In the genomic region with DNA sequence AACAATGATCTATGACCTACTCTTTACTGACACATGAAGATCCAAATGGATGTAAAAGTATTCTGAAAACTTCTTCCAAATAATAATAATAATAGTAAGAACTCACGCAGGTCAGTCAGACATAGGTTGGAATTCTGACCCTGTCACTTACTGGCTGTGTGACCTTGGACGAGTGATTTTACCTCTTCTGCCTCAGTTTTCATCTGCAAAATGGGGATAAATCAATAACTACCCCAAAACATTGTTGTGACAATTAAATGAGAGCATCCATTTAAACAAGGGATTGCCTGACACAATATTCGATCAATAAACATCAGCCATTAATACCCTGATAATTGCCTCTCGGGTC, we compare ENCODE assay signal across 8 cellular contexts. TPM values are rescaled to one million over a fixed set of nuclear protein-coding genes. Genes with fewer than 3 reads are reported as not detected.
DNase-seq lines count a peak whose midpoint lies in the region; ATAC-seq and TF ChIP-seq lines count a peak whose summit lies in the region.

No MANE protein-coding gene starts in this region.

- H3K79me2 ChIP-seq in OCI-LY3 (ENCODE audit: low read length) (peaks cover 21% of the 10 kb centered on the region), osteoblast (ENCODE audit: insufficient read depth, low read length) (peaks cover 23% of the 10 kb centered on the region)

- peaks cover 28% of the 10 kb centered on the region for H3K4me1 Mint-ChIP-seq in CD8-positive, alpha-beta T cell (ENCODE audit: low read depth)
- H3K4me1 Mint-ChIP-seq in endothelial cell (ENCODE audit: unreplicated experiment) = peaks cover 17% of the 10 kb centered on the region

- H3K27ac Mint-ChIP-seq in CD8-positive, alpha-beta T cell = peak overlapping the region; percentile 94
- peak overlapping the region; percentile 66 for H3K27ac Mint-ChIP-seq in endothelial cell (ENCODE audit: unreplicated experiment)

- H4K20me1 ChIP-seq in OCI-LY3 (ENCODE audit: insufficient read depth, low read length) (no peaks in the 10 kb centered on the region), osteoblast (ENCODE audit: insufficient read depth, low read length) (no peaks in the 10 kb centered on the region)

- no peaks in the 10 kb centered on the region for H3K27me3 ChIP-seq in CD8-positive, alpha-beta T cell (ENCODE audit: insufficient read depth, low read length)
- no peaks in the 10 kb centered on the region for H3K27me3 ChIP-seq in OCI-LY3 (ENCODE audit: low read depth, low read length)
- no peaks in the 10 kb centered on the region for H3K27me3 ChIP-seq in osteoblast (ENCODE audit: insufficient read depth, low read length)

- H3K4me3 Mint-ChIP-seq in CD8-positive, alpha-beta T cell = peak overlapping the region; percentile 91
- H3K4me3 Mint-ChIP-seq in endothelial cell (ENCODE audit: unreplicated experiment) = peak overlapping the region; percentile 95

- peak overlapping the region; percentile 82 for H3K9ac ChIP-seq in OCI-LY3 (ENCODE audit: low read length)

- peaks cover 4% of the 10 kb centered on the region for H3K27me3 Mint-ChIP-seq in CD8-positive, alpha-beta T cell (ENCODE audit: low read depth)
- peaks cover 4% of the 10 kb centered on the region for H3K27me3 Mint-ChIP-seq in endothelial cell (ENCODE audit: unreplicated experiment)

- POLR2A ChIA-PET in CD8-positive, alpha-beta T cell (lab: Charles Lee) = interaction anchor here (2.3 kb wide), 1 partner anchor 49 kb away, joined by 10 read pairs; a partner anchor contains a TSS

- H3K36me3 Mint-ChIP-seq in CD8-positive, alpha-beta T cell = peaks cover 12% of the 10 kb centered on the region
- H3K36me3 Mint-ChIP-seq in endothelial cell (ENCODE audit: low read depth, unreplicated experiment) = peaks cover 6% of the 10 kb centered on the region

- H3K36me3 ChIP-seq in CD8-positive, alpha-beta T cell (ENCODE audit: insufficient read depth, low read length) = no peaks in the 10 kb centered on the region
- H3K36me3 ChIP-seq in OCI-LY3 (replicated peaks; ENCODE audit: low read depth, low read length) = no peaks in the 10 kb centered on the region
- no peaks in the 10 kb centered on the region for H3K36me3 ChIP-seq in osteoblast (ENCODE audit: insufficient read depth, low read length)

- peaks cover 9% of the 10 kb centered on the region for H3K4me1 ChIP-seq in CD8-positive, alpha-beta T cell (ENCODE audit: insufficient read depth, low read length)
- H3K4me1 ChIP-seq in OCI-LY3 (ENCODE audit: low read length) (peaks cover 9% of the 10 kb centered on the region), osteoblast (ENCODE audit: insufficient read depth, low read length) (peaks cover 14% of the 10 kb centered on the region)

- H3K4me2 ChIP-seq in OCI-LY3 (ENCODE audit: low read length) (peak overlapping the region; percentile 89), osteoblast (ENCODE audit: insufficient read depth, low read length) (peak overlapping the region; percentile 88)

- H3K9me3 ChIP-seq in CD8-positive, alpha-beta T cell (ENCODE audit: low read length) = no peaks in the 10 kb centered on the region
- H3K9me3 ChIP-seq in OCI-LY3 (ENCODE audit: insufficient read depth, low read length) (no peaks in the 10 kb centered on the region), osteoblast (ENCODE audit: low read depth, low read length) (no peaks in the 10 kb centered on the region)

- peak overlapping the region; percentile 62 for H3K27ac ChIP-seq in CD8-positive, alpha-beta T cell (ENCODE audit: low read depth, low read length)
- H3K27ac ChIP-seq in OCI-LY3 (ENCODE audit: low read length) (no peak overlapping the region), osteoblast (ENCODE audit: low read depth, low read length) (peak overlapping the region; percentile 74)

- H3K9me3 Mint-ChIP-seq in CD8-positive, alpha-beta T cell = no peaks in the 10 kb centered on the region
- H3K9me3 Mint-ChIP-seq in endothelial cell (ENCODE audit: unreplicated experiment) = no peaks in the 10 kb centered on the region

- H2AFZ ChIP-seq in OCI-LY3 (ENCODE audit: low read depth, low read length) = 0 out of 2 replicates have a peak overlapping the region, but pooled peaks have one; percentile 61
- peak overlapping the region; percentile 97 for H2AFZ ChIP-seq in osteoblast (ENCODE audit: low read length)

- intact Hi-C loops in CD8-positive, alpha-beta T cell (cut with DNase I, micrococcal nuclease) = loop anchor here (2.0 kb wide), 2 partner anchors 47 to 49 kb away; a partner anchor contains a TSS

- no peak for DNase-seq in CD8-positive, alpha-beta T cell
- DNase-seq in endothelial cell (ENCODE audit: low spot score) (no peak), osteoblast (ENCODE audit: insufficient read length, low spot score, missing footprints) (no peak), midbrain (lab: John Stamatoyannopoulos, UW) (no peak), DMS79 (lab: John Stamatoyannopoulos, UW) (no peak), SHP77 (lab: John Stamatoyannopoulos, UW) (no peak)

- ATAC-seq in CD8-positive, alpha-beta T cell = no peak
- no peak for ATAC-seq in HG02938 (IDR thresholded peaks at IDR 0.05; ENCODE audit: unreplicated experiment)

- TF ChIP-seq CTCF in CD8-positive, alpha-beta T cell (IDR thresholded peaks at IDR 0.05) = no peak
- no peak for TF ChIP-seq CTCF in OCI-LY3 (IDR thresholded peaks at IDR 0.05; ENCODE audit: low read depth, low read length)
- TF ChIP-seq CTCF in endothelial cell (IDR thresholded peaks at IDR 0.05; ENCODE audit: unreplicated experiment) = no peak
- no peak for TF ChIP-seq CTCF in osteoblast (IDR thresholded peaks at IDR 0.05; ENCODE audit: extremely low read depth, low read depth, low read length)

- peak overlapping the region; percentile 76 for H3K4me3 ChIP-seq in CD8-positive, alpha-beta T cell (ENCODE audit: low read depth, low read length)
- peak overlapping the region; percentile 96 for H3K4me3 ChIP-seq in OCI-LY3 (ENCODE audit: low read length)
- peak overlapping the region; percentile 95 for H3K4me3 ChIP-seq in osteoblast (ENCODE audit: insufficient read depth, low read length)

- CTCF ChIA-PET in CD8-positive, alpha-beta T cell (lab: Charles Lee) = interaction anchor here (1.5 kb wide), 1 partner anchor 8 kb away, joined by 4 read pairs; no protein-coding TSS in a partner anchor

RNA-seq across cellular contexts. Expression of a gene that starts 0.6 kb away (rescaled TPM):
- total RNA-seq in CD8-positive, alpha-beta T cell = 1 to 10 TPM; 5.5 to 8.0 TPM
- total RNA-seq in endothelial cell (ENCODE audit: unreplicated experiment) (20.2 TPM), osteoblast (23.5 and 25.6 TPM in 2 replicates)

RNA-seq across cellular contexts. Expression of a gene that starts 6.1 kb away (rescaled TPM):
- total RNA-seq in CD8-positive, alpha-beta T cell = under 1 TPM in 1 of 2 experiments, not detected in 1; 0.25 TPM
- 19.0 TPM for total RNA-seq in endothelial cell (ENCODE audit: unreplicated experiment)
- 9.4 and 16.2 TPM in 2 replicates for total RNA-seq in osteoblast

RNA-seq across cellular contexts. Expression of a gene that starts 48.5 kb away (rescaled TPM):
- 10 to 100 TPM; 83.6 to 92.2 TPM for total RNA-seq in CD8-positive, alpha-beta T cell
- total RNA-seq in endothelial cell (ENCODE audit: unreplicated experiment) (68.6 TPM), osteoblast (27.9 and 30.4 TPM in 2 replicates)
